ENCODE assay signal across 8 cellular contexts in genomic region chr4:157221895-157222763, GRCh38. TPM values are rescaled to one million over a fixed set of nuclear protein-coding genes. Genes with fewer than 3 reads are reported as not detected.
DNase-seq lines count a peak whose midpoint lies in the region; ATAC-seq and TF ChIP-seq lines count a peak whose summit lies in the region.

No MANE protein-coding gene starts in this region.

- H3K27ac Mint-ChIP-seq in nephron progenitor cell: no peak overlapping the region

- no peaks in the 10 kb centered on the region for H3K36me3 Mint-ChIP-seq in nephron progenitor cell (ENCODE audit: low read depth)

- no peaks in the 10 kb centered on the region for H3K9me3 Mint-ChIP-seq in nephron progenitor cell

- peaks cover 3% of the 10 kb centered on the region; the same call in 1 of the 2 replicates for H3K4me1 ChIP-seq in BE2C

- H3K4me3 ChIP-seq in BE2C (ENCODE audit: low read depth, low read length): peak overlapping the region; percentile 64

- H3K4me1 Mint-ChIP-seq in nephron progenitor cell: peaks cover 27% of the 10 kb centered on the region

- H3K27me3 Mint-ChIP-seq in nephron progenitor cell (ENCODE audit: low read depth, poor library complexity): peaks cover 75% of the 10 kb centered on the region

- peak; percentile 51 for DNase-seq in BE2C
- DNase-seq in NCI-H2107 treated with DMSO at 0.1 percent for 48 hours (lab: John Stamatoyannopoulos, UW; ENCODE audit: unreplicated experiment): peak; percentile 12
- DNase-seq in ecto neural progenitor cell (ENCODE audit: low spot score): peak; percentile 79
- peak; percentile 69 for DNase-seq in nephron progenitor cell
- no peak for DNase-seq in NOMO-1 (lab: John Stamatoyannopoulos, UW; ENCODE audit: unreplicated experiment in 2 of 2)

- peaks cover 56% of the 10 kb centered on the region for H3K27me3 ChIP-seq in BE2C

- H3K9me3 ChIP-seq in BE2C: no peaks in the 10 kb centered on the region

- ATAC-seq in HG02759 (IDR thresholded peaks at IDR 0.05; ENCODE audit: unreplicated experiment): no peak
- ATAC-seq in GM19452 (IDR thresholded peaks at IDR 0.05; ENCODE audit: unreplicated experiment): no peak
- ATAC-seq in HG03521 (IDR thresholded peaks at IDR 0.05; ENCODE audit: unreplicated experiment): no peak

- no peaks in the 10 kb centered on the region for H3K36me3 ChIP-seq in BE2C

- H3K4me3 Mint-ChIP-seq in nephron progenitor cell: peak overlapping the region; percentile 81

- TF ChIP-seq CTCF in BE2C (IDR thresholded peaks at IDR 0.05; ENCODE audit: low read depth, low read length): peak; percentile 29
- TF ChIP-seq CTCF in nephron progenitor cell (IDR thresholded peaks at IDR 0.05): peak; percentile 16

RNA-seq across cellular contexts. Expression of gene GRIA2, which starts 1.6 kb away (rescaled TPM):
- polyA plus RNA-seq in BE2C (2012; ENCODE audit: insufficient read depth, insufficient read length, low read depth): 0.34 TPM

Comparison
In these comparisons a context has a peak if more than half of its experiments do, and no peak if none do; other contexts are left out.
1. DNase-seq: peak in BE2C (single experiment), NCI-H2107 treated with DMSO at 0.1 percent for 48 hours (single experiment), ecto neural progenitor cell (single experiment) and nephron progenitor cell (single experiment); none in NOMO-1 (0 of 2).